1 cellular context compared by ENCODE assay signal in the genomic region with DNA sequence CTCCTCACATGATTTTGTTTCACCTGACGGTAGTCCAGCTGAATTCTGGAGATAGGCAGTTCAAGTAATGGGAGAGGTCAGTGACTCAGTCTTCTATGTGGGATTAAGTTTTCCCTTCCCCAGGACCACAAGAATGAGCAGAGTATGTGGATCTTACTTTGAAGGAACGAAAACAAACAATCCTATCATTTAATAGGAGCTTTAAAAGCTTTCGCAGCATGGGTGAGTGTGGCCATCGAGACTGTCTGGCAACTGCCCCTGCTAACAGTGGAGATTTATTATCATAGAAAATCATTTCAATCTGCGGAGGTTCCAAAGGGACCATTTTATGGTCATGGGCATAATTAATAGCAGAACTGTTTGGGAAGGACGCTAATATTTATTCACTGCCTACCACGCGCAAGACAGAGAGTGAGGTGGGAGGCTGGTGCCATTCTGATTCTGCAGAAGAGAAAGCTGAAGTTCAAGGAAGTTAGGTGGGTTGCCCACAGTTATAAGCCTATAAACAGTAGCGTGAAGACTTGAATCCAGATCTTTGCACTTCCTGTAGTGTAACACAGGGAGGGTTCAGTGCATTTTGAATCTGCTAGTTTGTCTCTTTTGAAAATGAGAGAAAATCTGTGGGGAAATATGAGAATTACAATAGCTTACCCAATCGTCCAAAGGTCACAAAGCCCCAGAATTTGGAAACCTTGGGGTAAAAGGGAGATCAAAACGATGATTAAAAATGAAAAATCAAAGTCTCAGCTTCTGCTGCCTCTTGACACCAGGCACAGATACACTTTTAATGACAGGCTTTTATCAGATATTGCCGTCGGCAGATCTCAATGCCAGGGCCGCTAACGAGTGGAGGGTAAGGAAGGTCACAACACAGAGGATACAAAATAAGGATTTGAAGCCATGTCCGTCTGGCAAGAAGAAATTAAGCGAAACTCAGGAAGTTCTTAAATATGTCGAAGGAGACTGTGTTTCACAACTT.
TF ChIP-seq lines count a peak whose summit lies in the region.

No MANE protein-coding gene starts in this region.

TF ChIP-seq in K562, 482 proteins besides CTCF, POLR2A, EP300 and RAD21 (continued from another document and continues in another):
- TF ChIP-seq, protein P1, sequence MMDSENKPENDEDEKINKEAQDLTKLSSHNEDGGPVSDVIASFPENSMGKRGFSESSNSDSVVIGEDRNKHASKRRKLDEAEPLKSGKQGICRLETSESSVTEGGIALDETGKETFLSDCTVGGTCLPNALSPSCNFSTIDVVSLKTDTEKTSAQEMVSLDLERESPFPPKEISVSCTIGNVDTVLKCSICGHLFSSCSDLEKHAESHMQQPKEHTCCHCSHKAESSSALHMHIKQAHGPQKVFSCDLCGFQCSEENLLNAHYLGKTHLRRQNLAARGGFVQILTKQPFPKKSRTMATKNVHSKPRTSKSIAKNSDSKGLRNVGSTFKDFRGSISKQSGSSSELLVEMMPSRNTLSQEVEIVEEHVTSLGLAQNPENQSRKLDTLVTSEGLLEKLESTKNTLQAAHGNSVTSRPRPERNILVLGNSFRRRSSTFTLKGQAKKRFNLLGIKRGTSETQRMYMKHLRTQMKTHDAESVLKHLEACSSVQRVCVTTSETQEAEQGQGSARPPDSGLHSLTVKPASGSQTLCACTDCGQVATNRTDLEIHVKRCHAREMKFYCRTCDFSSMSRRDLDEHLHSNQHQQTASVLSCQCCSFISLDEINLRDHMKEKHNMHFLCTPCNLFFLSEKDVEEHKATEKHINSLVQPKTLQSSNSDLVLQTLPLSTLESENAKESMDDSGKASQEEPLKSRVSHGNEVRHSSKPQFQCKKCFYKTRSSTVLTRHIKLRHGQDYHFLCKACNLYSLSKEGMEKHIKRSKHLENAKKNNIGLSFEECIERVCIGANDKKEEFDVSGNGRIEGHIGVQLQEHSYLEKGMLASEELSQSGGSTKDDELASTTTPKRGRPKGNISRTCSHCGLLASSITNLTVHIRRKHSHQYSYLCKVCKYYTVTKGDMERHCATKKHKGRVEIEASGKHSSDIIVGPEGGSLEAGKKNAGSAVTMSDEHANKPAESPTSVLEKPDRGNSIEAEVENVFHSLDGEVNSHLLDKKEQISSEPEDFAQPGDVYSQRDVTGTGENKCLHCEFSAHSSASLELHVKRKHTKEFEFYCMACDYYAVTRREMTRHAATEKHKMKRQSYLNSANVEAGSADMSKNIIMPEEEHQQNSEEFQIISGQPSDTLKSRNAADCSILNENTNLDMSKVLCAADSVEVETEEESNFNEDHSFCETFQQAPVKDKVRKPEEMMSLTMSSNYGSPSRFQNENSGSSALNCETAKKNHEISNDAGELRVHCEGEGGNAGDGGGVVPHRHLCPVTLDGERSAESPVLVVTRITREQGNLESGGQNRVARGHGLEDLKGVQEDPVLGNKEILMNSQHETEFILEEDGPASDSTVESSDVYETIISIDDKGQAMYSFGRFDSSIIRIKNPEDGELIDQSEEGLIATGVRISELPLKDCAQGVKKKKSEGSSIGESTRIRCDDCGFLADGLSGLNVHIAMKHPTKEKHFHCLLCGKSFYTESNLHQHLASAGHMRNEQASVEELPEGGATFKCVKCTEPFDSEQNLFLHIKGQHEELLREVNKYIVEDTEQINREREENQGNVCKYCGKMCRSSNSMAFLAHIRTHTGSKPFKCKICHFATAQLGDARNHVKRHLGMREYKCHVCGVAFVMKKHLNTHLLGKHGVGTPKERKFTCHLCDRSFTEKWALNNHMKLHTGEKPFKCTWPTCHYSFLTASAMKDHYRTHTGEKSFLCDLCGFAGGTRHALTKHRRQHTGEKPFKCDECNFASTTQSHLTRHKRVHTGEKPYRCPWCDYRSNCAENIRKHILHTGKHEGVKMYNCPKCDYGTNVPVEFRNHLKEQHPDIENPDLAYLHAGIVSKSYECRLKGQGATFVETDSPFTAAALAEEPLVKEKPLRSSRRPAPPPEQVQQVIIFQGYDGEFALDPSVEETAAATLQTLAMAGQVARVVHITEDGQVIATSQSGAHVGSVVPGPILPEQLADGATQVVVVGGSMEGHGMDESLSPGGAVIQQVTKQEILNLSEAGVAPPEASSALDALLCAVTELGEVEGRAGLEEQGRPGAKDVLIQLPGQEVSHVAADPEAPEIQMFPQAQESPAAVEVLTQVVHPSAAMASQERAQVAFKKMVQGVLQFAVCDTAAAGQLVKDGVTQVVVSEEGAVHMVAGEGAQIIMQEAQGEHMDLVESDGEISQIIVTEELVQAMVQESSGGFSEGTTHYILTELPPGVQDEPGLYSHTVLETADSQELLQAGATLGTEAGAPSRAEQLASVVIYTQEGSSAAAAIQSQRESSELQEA (IDR thresholded peaks at IDR 0.05; ENCODE audit: low read depth): no peak
- TF ChIP-seq TEAD2 (tag; IDR thresholded peaks at IDR 0.05) (no peak), CHD2 (IDR thresholded peaks at IDR 0.05; ENCODE audit: low read depth, low read length) (no peak), ATF7 (IDR thresholded peaks at IDR 0.05) (no peak), ZNF124 (CRISPR knock-in tag; IDR thresholded peaks at IDR 0.05) (no peak), ZNF12 (CRISPR knock-in tag; IDR thresholded peaks at IDR 0.05) (no peak), PTRF (tag; IDR thresholded peaks at IDR 0.05) (no peak), ZNF347 (CRISPR knock-in tag; IDR thresholded peaks at IDR 0.05; ENCODE audit: low read depth) (no peak), RBM25 (IDR thresholded peaks at IDR 0.05; ENCODE audit: low read depth, low read length, severe bottlenecking) (no peak), DMBX1 (CRISPR knock-in tag; IDR thresholded peaks at IDR 0.05; ENCODE audit: borderline replicate concordance) (no peak), FOXM1 (IDR thresholded peaks at IDR 0.05; ENCODE audit: low read depth) (no peak; the same call in 1 of the 2 replicates), FOXM1 (CRISPR knock-in tag; IDR thresholded peaks at IDR 0.05; ENCODE audit: low read depth) (no peak), STAT5B (CRISPR knock-in tag; IDR thresholded peaks at IDR 0.05) (no peak), LARP7 (IDR thresholded peaks at IDR 0.05) (no peak), KLF1 (tag; IDR thresholded peaks at IDR 0.05) (no peak), NRF1 (conservative IDR thresholded peaks at IDR 0.05 in 1 of 2, IDR thresholded peaks at IDR 0.05 in 1 of 2) (no peak), RBM34 (IDR thresholded peaks at IDR 0.05; ENCODE audit: borderline replicate concordance, insufficient read depth, low read length) (no peak), SMAD2 (IDR thresholded peaks at IDR 0.05; ENCODE audit: low read depth, low read length) (no peak), ZNF354B (CRISPR knock-in tag; IDR thresholded peaks at IDR 0.05) (no peak), TCFL5 (CRISPR knock-in tag; conservative IDR thresholded peaks at IDR 0.05) (no peak), ZFPM2 (CRISPR knock-in tag; IDR thresholded peaks at IDR 0.05) (no peak), YBX1 (IDR thresholded peaks at IDR 0.05) (no peak), RHOXF2B (CRISPR knock-in tag; conservative IDR thresholded peaks at IDR 0.05) (no peak), NCOR1 (IDR thresholded peaks at IDR 0.05) (0 out of 2 replicates have a peak, but pooled peaks have one; percentile 29), DIDO1 (tag; IDR thresholded peaks at IDR 0.05; ENCODE audit: low read depth) (no peak), ZNF644 (tag; IDR thresholded peaks at IDR 0.05; ENCODE audit: low read depth) (no peak), MCM3 (IDR thresholded peaks at IDR 0.05) (no peak), RCOR1 (IDR thresholded peaks at IDR 0.05; ENCODE audit: borderline replicate concordance in 1 of 2, low read depth in 2 of 2, low read length in 2 of 2) (0 out of 4 replicates have a peak, but pooled peaks of 1 of the 2 experiments have one; percentile 7), HLTF (IDR thresholded peaks at IDR 0.05) (no peak), CXXC5 (CRISPR knock-in tag; IDR thresholded peaks at IDR 0.05) (peak; percentile 29), ZNF174 (CRISPR knock-in tag; IDR thresholded peaks at IDR 0.05) (no peak), SMARCB1 (IDR thresholded peaks at IDR 0.05; ENCODE audit: insufficient read length, low read depth) (no peak), TEAD4 (IDR thresholded peaks at IDR 0.05; ENCODE audit: low read length) (peak; percentile 56; the same call in 1 of the 2 replicates), TEAD4 (CRISPR knock-in tag; IDR thresholded peaks at IDR 0.05; ENCODE audit: borderline replicate concordance) (no peak), SMARCE1 (IDR thresholded peaks at IDR 0.05) (peak; percentile 51; the same call in 1 of the 2 replicates), ZNF140 (CRISPR knock-in tag; IDR thresholded peaks at IDR 0.05) (no peak), ZNF23 (CRISPR knock-in tag; IDR thresholded peaks at IDR 0.05) (no peak)
- TF ChIP-seq, protein P2, sequence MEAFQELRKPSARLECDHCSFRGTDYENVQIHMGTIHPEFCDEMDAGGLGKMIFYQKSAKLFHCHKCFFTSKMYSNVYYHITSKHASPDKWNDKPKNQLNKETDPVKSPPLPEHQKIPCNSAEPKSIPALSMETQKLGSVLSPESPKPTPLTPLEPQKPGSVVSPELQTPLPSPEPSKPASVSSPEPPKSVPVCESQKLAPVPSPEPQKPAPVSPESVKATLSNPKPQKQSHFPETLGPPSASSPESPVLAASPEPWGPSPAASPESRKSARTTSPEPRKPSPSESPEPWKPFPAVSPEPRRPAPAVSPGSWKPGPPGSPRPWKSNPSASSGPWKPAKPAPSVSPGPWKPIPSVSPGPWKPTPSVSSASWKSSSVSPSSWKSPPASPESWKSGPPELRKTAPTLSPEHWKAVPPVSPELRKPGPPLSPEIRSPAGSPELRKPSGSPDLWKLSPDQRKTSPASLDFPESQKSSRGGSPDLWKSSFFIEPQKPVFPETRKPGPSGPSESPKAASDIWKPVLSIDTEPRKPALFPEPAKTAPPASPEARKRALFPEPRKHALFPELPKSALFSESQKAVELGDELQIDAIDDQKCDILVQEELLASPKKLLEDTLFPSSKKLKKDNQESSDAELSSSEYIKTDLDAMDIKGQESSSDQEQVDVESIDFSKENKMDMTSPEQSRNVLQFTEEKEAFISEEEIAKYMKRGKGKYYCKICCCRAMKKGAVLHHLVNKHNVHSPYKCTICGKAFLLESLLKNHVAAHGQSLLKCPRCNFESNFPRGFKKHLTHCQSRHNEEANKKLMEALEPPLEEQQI (IDR thresholded peaks at IDR 0.05): no peak
- TF ChIP-seq, protein P3, sequence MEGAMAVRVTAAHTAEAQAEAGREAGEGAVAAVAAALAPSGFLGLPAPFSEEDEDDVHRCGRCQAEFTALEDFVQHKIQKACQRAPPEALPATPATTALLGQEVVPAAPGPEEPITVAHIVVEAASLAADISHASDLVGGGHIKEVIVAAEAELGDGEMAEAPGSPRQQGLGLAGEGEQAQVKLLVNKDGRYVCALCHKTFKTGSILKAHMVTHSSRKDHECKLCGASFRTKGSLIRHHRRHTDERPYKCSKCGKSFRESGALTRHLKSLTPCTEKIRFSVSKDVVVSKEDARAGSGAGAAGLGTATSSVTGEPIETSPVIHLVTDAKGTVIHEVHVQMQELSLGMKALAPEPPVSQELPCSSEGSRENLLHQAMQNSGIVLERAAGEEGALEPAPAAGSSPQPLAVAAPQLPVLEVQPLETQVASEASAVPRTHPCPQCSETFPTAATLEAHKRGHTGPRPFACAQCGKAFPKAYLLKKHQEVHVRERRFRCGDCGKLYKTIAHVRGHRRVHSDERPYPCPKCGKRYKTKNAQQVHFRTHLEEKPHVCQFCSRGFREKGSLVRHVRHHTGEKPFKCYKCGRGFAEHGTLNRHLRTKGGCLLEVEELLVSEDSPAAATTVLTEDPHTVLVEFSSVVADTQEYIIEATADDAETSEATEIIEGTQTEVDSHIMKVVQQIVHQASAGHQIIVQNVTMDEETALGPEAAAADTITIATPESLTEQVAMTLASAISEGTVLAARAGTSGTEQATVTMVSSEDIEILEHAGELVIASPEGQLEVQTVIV (CRISPR knock-in tag; IDR thresholded peaks at IDR 0.05; ENCODE audit: borderline replicate concordance): no peak
- TF ChIP-seq, protein P4, sequence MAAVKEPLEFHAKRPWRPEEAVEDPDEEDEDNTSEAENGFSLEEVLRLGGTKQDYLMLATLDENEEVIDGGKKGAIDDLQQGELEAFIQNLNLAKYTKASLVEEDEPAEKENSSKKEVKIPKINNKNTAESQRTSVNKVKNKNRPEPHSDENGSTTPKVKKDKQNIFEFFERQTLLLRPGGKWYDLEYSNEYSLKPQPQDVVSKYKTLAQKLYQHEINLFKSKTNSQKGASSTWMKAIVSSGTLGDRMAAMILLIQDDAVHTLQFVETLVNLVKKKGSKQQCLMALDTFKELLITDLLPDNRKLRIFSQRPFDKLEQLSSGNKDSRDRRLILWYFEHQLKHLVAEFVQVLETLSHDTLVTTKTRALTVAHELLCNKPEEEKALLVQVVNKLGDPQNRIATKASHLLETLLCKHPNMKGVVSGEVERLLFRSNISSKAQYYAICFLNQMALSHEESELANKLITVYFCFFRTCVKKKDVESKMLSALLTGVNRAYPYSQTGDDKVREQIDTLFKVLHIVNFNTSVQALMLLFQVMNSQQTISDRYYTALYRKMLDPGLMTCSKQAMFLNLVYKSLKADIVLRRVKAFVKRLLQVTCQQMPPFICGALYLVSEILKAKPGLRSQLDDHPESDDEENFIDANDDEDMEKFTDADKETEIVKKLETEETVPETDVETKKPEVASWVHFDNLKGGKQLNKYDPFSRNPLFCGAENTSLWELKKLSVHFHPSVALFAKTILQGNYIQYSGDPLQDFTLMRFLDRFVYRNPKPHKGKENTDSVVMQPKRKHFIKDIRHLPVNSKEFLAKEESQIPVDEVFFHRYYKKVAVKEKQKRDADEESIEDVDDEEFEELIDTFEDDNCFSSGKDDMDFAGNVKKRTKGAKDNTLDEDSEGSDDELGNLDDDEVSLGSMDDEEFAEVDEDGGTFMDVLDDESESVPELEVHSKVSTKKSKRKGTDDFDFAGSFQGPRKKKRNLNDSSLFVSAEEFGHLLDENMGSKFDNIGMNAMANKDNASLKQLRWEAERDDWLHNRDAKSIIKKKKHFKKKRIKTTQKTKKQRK (IDR thresholded peaks at IDR 0.05; ENCODE audit: borderline replicate concordance, low read depth, low read length): no peak
- TF ChIP-seq, protein P5, sequence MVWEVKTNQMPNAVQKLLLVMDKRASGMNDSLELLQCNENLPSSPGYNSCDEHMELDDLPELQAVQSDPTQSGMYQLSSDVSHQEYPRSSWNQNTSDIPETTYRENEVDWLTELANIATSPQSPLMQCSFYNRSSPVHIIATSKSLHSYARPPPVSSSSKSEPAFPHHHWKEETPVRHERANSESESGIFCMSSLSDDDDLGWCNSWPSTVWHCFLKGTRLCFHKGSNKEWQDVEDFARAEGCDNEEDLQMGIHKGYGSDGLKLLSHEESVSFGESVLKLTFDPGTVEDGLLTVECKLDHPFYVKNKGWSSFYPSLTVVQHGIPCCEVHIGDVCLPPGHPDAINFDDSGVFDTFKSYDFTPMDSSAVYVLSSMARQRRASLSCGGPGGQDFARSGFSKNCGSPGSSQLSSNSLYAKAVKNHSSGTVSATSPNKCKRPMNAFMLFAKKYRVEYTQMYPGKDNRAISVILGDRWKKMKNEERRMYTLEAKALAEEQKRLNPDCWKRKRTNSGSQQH (CRISPR knock-in tag; IDR thresholded peaks at IDR 0.05): no peak
- TF ChIP-seq, protein P6, sequence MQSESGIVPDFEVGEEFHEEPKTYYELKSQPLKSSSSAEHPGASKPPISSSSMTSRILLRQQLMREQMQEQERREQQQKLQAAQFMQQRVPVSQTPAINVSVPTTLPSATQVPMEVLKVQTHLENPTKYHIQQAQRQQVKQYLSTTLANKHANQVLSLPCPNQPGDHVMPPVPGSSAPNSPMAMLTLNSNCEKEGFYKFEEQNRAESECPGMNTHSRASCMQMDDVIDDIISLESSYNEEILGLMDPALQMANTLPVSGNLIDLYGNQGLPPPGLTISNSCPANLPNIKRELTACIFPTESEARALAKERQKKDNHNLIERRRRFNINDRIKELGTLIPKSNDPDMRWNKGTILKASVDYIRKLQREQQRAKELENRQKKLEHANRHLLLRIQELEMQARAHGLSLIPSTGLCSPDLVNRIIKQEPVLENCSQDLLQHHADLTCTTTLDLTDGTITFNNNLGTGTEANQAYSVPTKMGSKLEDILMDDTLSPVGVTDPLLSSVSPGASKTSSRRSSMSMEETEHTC (IDR thresholded peaks at IDR 0.05): 0 out of 2 replicates have a peak, but pooled peaks have one; percentile 18
